ENCODE assay signal across 19 cellular contexts in the genomic region with DNA sequence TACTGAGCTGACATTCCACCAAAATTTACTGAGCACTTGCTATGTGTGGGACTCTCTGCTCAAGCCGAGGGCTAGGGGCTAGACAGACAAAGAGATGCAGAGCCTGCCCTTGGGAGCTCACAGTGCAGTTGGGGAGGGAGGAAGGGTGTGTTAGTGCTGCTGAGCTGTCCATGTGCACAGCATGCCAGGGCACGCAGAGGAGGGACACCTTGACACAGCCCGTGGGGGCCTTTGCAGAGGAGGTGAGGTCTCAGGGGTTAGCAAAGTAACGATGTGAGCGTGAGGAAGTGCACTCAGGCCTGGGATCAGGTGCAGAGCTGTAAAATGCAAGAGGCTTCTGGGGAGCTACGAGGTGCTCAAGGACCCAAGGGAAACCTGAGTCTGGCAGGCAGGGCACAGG. TPM values are rescaled to one million over a fixed set of nuclear protein-coding genes. Genes with fewer than 3 reads are reported as not detected.
A peak's percentile ranks its signal among the peaks of the same experiment; 100 is the strongest.
DNase-seq lines count a peak whose midpoint lies in the region; ATAC-seq and TF ChIP-seq lines count a peak whose summit lies in the region.
"Had no signal": no experiment of that assay in that cellular context is flagged by ENCODE, and none has a peak within 500 bp of the region (broad histone marks: within the 10 kb centered on the region; RNA-seq: fewer than 3 reads in every experiment).

No MANE protein-coding gene starts in this region.

- H3K9me3 ChIP-seq in thymus (ENCODE audit: control insufficient read depth) (no peaks in the 10 kb centered on the region), WERI-Rb-1 (ENCODE audit: severe bottlenecking) (no peaks in the 10 kb centered on the region)
- H3K9me3 ChIP-seq: right lobe of liver, suprapubic skin had no signal

- peaks cover 8% of the 10 kb centered on the region for H3K36me3 Mint-ChIP-seq in activated naive CD4-positive, alpha-beta T cell treated with anti-CD3 and anti-CD28 coated beads for 36 hours (ENCODE audit: low read depth)
- peaks cover 2 to 6% of the 10 kb centered on the region in 2 donors for H3K36me3 Mint-ChIP-seq in activated T-cell treated with anti-CD3 and anti-CD28 coated beads, Interleukin-2, amount 50 U/mL, for 72 hours (ENCODE audit: insufficient read depth in 2 of 2)

- H3K4me1 Mint-ChIP-seq in activated naive CD4-positive, alpha-beta T cell treated with anti-CD3 and anti-CD28 coated beads for 36 hours (ENCODE audit: low read depth): peaks cover 80% of the 10 kb centered on the region
- peaks cover 84% of the 10 kb centered on the region for H3K4me1 Mint-ChIP-seq in activated T-cell treated with anti-CD3 and anti-CD28 coated beads, Interleukin-2, amount 50 U/mL, for 72 hours (ENCODE audit: low read depth)

- H3K36me3 ChIP-seq in thymus (ENCODE audit: control insufficient read depth, insufficient read depth) (peaks cover 6% of the 10 kb centered on the region), WERI-Rb-1 (no peaks in the 10 kb centered on the region)
- H3K36me3 ChIP-seq: right lobe of liver, suprapubic skin had no signal

- H3K4me3 Mint-ChIP-seq in activated naive CD4-positive, alpha-beta T cell treated with anti-CD3 and anti-CD28 coated beads for 36 hours: peak overlapping the region; percentile 61
- H3K4me3 Mint-ChIP-seq in activated T-cell treated with anti-CD3 and anti-CD28 coated beads, Interleukin-2, amount 50 U/mL, for 72 hours: peak overlapping the region; percentile 74 to 78

- CTCF ChIA-PET in activated naive CD4-positive, alpha-beta T cell treated with anti-CD3 and anti-CD28 coated beads for 36 hours (lab: Charles Lee): interaction anchor here (0.6 to 1.9 kb wide), 5 partner anchors 11 to 84 kb away, joined by 3 to 8 read pairs (median 3); no protein-coding TSS in a partner anchor

- H3K27ac ChIP-seq in foreskin keratinocyte (no peak overlapping the region), thymus (ENCODE audit: low read depth) (peak overlapping the region; percentile 53), WERI-Rb-1 (no peak overlapping the region)
- H3K27ac ChIP-seq: dorsolateral prefrontal cortex, right lobe of liver, suprapubic skin had no signal

- no peak overlapping the region for H3K4me3 ChIP-seq in thymus (ENCODE audit: low read length)
- no peak overlapping the region for H3K4me3 ChIP-seq in WERI-Rb-1 (ENCODE audit: low read depth, low read length)
- H3K4me3 ChIP-seq: dorsolateral prefrontal cortex, right lobe of liver, suprapubic skin had no signal

- H3K27me3 ChIP-seq in foreskin keratinocyte (no peaks in the 10 kb centered on the region), thymus (ENCODE audit: control insufficient read depth, insufficient read depth) (no peaks in the 10 kb centered on the region), WERI-Rb-1 (ENCODE audit: insufficient read depth, low read depth, severe bottlenecking) (no peaks in the 10 kb centered on the region)
- H3K27me3 ChIP-seq: dorsolateral prefrontal cortex, right lobe of liver had no signal

- no peaks in the 10 kb centered on the region for H3K4me1 ChIP-seq in foreskin keratinocyte
- H3K4me1 ChIP-seq in thymus (ENCODE audit: control insufficient read depth, insufficient read depth, low read length): peaks cover 37% of the 10 kb centered on the region
- H3K4me1 ChIP-seq: right lobe of liver, suprapubic skin had no signal

- H3K27ac Mint-ChIP-seq in activated naive CD4-positive, alpha-beta T cell treated with anti-CD3 and anti-CD28 coated beads for 36 hours: peak overlapping the region; percentile 82
- peak overlapping the region; percentile 93 for H3K27ac Mint-ChIP-seq in activated T-cell treated with anti-CD3 and anti-CD28 coated beads, Interleukin-2, amount 50 U/mL, for 72 hours

- WGBS in thymus: 42% methylated on average over 6 of the region's 6 CpGs

- no peaks in the 10 kb centered on the region for H3K27me3 Mint-ChIP-seq in activated naive CD4-positive, alpha-beta T cell treated with anti-CD3 and anti-CD28 coated beads for 36 hours (ENCODE audit: low read depth)
- H3K27me3 Mint-ChIP-seq in activated T-cell treated with anti-CD3 and anti-CD28 coated beads, Interleukin-2, amount 50 U/mL, for 72 hours (ENCODE audit: low read depth): no peaks in the 10 kb centered on the region

- intact Hi-C loops in activated naive CD4-positive, alpha-beta T cell treated with anti-CD3 and anti-CD28 coated beads for 36 hours (cut with micrococcal nuclease): loop anchor here (1.0 to 10.0 kb wide), 3 partner anchors 15 to 359 kb away; a partner anchor contains a TSS

- peak; percentile 18 to 29 for ATAC-seq in activated T-cell treated with anti-CD3 and anti-CD28 coated beads, Interleukin-2, amount 50 U/mL, for 72 hours (replicated peaks in 1 of 2)
- ATAC-seq in foreskin keratinocyte (peak; percentile 52), HG03565 (IDR thresholded peaks at IDR 0.05; ENCODE audit: unreplicated experiment) (no peak)
- ATAC-seq: HCT116 had no signal

- TF ChIP-seq CTCF in foreskin keratinocyte (conservative IDR thresholded peaks at IDR 0.05) (no peak), WERI-Rb-1 (IDR thresholded peaks at IDR 0.05; ENCODE audit: low read depth, low read length) (no peak)

- no peaks in the 10 kb centered on the region for H3K9me3 Mint-ChIP-seq in activated naive CD4-positive, alpha-beta T cell treated with anti-CD3 and anti-CD28 coated beads for 36 hours
- no peaks in the 10 kb centered on the region for H3K9me3 Mint-ChIP-seq in activated T-cell treated with anti-CD3 and anti-CD28 coated beads, Interleukin-2, amount 50 U/mL, for 72 hours

- peak; percentile 17 for DNase-seq in activated naive CD4-positive, alpha-beta T cell treated with anti-CD3 and anti-CD28 coated beads for 36 hours
- DNase-seq in activated naive CD4-positive, alpha-beta T cell treated with anti-CD3 and anti-CD28 coated beads, Interleukin-2, amount 50 U/mL, for 16 hours: no peak
- DNase-seq in activated T-cell treated with anti-CD3 and anti-CD28 coated beads, Interleukin-2, amount 50 U/mL, for 72 hours: peak in 1 of 2 donors; percentile 16
- DNase-seq in foreskin keratinocyte (peak in 1 of 2 donors; percentile 16), WERI-Rb-1 (no peak)
- no peak for DNase-seq in effector CD4-positive, alpha-beta T cell
- DNase-seq: activated CD4-positive, CD25-positive, alpha-beta regulatory T cell treated with anti-CD3 and anti-CD28 coated beads, Interleukin-2, amount 50 U/mL, for 72 hours; activated gamma-delta T cell; dorsolateral prefrontal cortex; hypothalamus; midbrain; NCI-H1694 treated with DMSO at 0.1 percent for 48 hours; NCI-H446; right lobe of liver had no signal

RNA-seq across cellular contexts. Expression of a gene that starts 16.4 kb away (rescaled TPM):
- total RNA-seq in activated naive CD4-positive, alpha-beta T cell treated with anti-CD3 and anti-CD28 coated beads for 36 hours: 10 to 100 TPM; 49.5 to 53.0 TPM
- total RNA-seq in activated T-cell treated with anti-CD3 and anti-CD28 coated beads, Interleukin-2, amount 50 U/mL, for 72 hours: 10 to 100 TPM; 42.9 to 49.2 TPM
- total RNA-seq in foreskin keratinocyte: 8.0 and 9.6 TPM in 2 replicates
- polyA plus RNA-seq in foreskin keratinocyte: 4.1 and 4.3 TPM in 2 replicates
- polyA plus RNA-seq in thymus: 18.1 TPM
- total RNA-seq: osteoblast had no signal
